1 cellular context compared by ENCODE assay signal in the genomic region with DNA sequence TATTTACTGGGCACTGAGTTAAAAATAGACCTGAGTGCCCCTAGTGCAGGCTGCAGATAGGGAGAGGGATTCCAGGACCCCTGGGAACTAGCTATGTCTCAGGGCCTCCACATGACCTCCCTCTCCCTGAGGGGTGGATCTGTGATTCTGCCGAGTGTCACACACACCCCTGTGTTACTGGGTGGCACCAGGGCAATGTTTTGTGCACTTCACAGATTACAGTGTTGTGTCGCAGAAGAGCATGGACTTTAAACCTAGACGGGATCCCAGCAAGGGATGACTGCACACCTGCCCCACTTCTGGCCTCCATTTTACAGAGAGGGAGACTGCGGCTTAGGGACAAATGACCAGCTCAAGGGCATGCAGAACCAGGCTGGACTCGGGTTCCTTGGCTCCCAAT.
A peak's percentile ranks its signal among the peaks of the same experiment; 100 is the strongest.
TF ChIP-seq lines count a peak whose summit lies in the region.

No MANE protein-coding gene starts in this region.

TF ChIP-seq in HepG2, 621 proteins besides CTCF, POLR2A, EP300 and RAD21 (continued from another document):
- no peak for TF ChIP-seq NFAT5 (CRISPR knock-in tag; IDR thresholded peaks at IDR 0.05)
- TF ChIP-seq BCL6 (CRISPR knock-in tag; IDR thresholded peaks at IDR 0.05), result peak; percentile 36; the same call in 1 of the 2 replicates
- TF ChIP-seq POGZ (CRISPR knock-in tag; IDR thresholded peaks at IDR 0.05), result no peak
- TF ChIP-seq, protein P1, sequence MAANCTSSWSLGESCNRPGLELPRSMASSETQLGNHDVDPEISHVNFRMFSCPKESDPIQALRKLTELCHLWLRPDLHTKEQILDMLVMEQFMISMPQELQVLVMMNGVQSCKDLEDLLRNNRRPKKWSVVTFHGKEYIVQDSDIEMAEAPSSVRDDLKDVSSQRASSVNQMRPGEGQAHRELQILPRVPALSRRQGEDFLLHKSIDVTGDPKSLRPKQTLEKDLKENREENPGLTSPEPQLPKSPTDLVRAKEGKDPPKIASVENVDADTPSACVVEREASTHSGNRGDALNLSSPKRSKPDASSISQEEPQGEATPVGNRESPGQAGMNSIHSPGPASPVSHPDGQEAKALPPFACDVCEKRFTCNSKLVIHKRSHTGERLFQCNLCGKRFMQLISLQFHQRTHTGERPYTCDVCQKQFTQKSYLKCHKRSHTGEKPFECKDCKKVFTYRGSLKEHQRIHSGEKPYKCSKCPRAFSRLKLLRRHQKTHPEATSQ (CRISPR knock-in tag; IDR thresholded peaks at IDR 0.05; ENCODE audit: borderline replicate concordance), result no peak
- TF ChIP-seq ARID2 (CRISPR knock-in tag; IDR thresholded peaks at IDR 0.05; ENCODE audit: borderline replicate concordance), result no peak
- no peak for TF ChIP-seq SOX13 (IDR thresholded peaks at IDR 0.05)
- peak in 1 of 2 experiments; percentile 12; a peak in 1 of 4 replicates for TF ChIP-seq SOX13 (CRISPR knock-in tag; conservative IDR thresholded peaks at IDR 0.05 in 1 of 2, IDR thresholded peaks at IDR 0.05 in 1 of 2)
- no peak for TF ChIP-seq TAF15 (IDR thresholded peaks at IDR 0.05; ENCODE audit: low read depth, low read length, poor library complexity, severe bottlenecking)
- peak; percentile 57; the same call in 1 of the 2 replicates for TF ChIP-seq NCOR1 (IDR thresholded peaks at IDR 0.05; ENCODE audit: borderline replicate concordance, low read length)
- TF ChIP-seq ZNF780A (CRISPR knock-in tag; IDR thresholded peaks at IDR 0.05), result no peak
- TF ChIP-seq U2AF1 (optimal IDR thresholded peaks at IDR 0.05; ENCODE audit: low read depth, low read length), result no peak
- no peak for TF ChIP-seq HNRNPL (IDR thresholded peaks at IDR 0.05; ENCODE audit: low read depth, low read length)
- no peak for TF ChIP-seq ZNF232 (CRISPR knock-in tag; IDR thresholded peaks at IDR 0.05; ENCODE audit: borderline replicate concordance)
- peak; percentile 45; the same call in 1 of the 2 replicates for TF ChIP-seq ZNF644 (CRISPR knock-in tag; IDR thresholded peaks at IDR 0.05; ENCODE audit: low read depth)
- TF ChIP-seq HDAC1 (CRISPR knock-in tag; IDR thresholded peaks at IDR 0.05), result peak; percentile 44; the same call in 1 of the 2 replicates
- TF ChIP-seq, protein P2, sequence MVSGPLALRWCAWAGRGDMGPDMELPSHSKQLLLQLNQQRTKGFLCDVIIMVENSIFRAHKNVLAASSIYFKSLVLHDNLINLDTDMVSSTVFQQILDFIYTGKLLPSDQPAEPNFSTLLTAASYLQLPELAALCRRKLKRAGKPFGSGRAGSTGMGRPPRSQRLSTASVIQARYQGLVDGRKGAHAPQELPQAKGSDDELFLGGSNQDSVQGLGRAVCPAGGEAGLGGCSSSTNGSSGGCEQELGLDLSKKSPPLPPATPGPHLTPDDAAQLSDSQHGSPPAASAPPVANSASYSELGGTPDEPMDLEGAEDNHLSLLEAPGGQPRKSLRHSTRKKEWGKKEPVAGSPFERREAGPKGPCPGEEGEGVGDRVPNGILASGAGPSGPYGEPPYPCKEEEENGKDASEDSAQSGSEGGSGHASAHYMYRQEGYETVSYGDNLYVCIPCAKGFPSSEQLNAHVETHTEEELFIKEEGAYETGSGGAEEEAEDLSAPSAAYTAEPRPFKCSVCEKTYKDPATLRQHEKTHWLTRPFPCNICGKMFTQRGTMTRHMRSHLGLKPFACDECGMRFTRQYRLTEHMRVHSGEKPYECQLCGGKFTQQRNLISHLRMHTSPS (CRISPR knock-in tag; IDR thresholded peaks at IDR 0.05; ENCODE audit: low read depth), result peak; percentile 30; the same call in 1 of the 2 replicates
- TF ChIP-seq, protein P3, sequence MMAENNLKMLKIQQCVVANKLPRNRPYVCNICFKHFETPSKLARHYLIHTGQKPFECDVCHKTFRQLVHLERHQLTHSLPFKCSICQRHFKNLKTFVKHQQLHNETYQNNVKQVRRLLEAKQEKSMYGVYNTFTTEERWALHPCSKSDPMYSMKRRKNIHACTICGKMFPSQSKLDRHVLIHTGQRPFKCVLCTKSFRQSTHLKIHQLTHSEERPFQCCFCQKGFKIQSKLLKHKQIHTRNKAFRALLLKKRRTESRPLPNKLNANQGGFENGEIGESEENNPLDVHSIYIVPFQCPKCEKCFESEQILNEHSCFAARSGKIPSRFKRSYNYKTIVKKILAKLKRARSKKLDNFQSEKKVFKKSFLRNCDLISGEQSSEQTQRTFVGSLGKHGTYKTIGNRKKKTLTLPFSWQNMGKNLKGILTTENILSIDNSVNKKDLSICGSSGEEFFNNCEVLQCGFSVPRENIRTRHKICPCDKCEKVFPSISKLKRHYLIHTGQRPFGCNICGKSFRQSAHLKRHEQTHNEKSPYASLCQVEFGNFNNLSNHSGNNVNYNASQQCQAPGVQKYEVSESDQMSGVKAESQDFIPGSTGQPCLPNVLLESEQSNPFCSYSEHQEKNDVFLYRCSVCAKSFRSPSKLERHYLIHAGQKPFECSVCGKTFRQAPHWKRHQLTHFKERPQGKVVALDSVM (CRISPR knock-in tag; IDR thresholded peaks at IDR 0.05), result peak; percentile 59
- TF ChIP-seq IKZF1 (IDR thresholded peaks at IDR 0.05), result no peak
- no peak for TF ChIP-seq NFE2L2 (IDR thresholded peaks at IDR 0.05; ENCODE audit: low read length)
- no peak for TF ChIP-seq ZNF530 (CRISPR knock-in tag; IDR thresholded peaks at IDR 0.05; ENCODE audit: low read depth)
- peak; percentile 48 for TF ChIP-seq RARA (CRISPR knock-in tag; IDR thresholded peaks at IDR 0.05)
- TF ChIP-seq ZSCAN25 (CRISPR knock-in tag; IDR thresholded peaks at IDR 0.05), result no peak
- no peak for TF ChIP-seq ZNF513 (CRISPR knock-in tag; conservative IDR thresholded peaks at IDR 0.05)
- TF ChIP-seq HMG20B (CRISPR knock-in tag; conservative IDR thresholded peaks at IDR 0.05), result no peak
- TF ChIP-seq HNF4A (CRISPR knock-in tag; IDR thresholded peaks at IDR 0.05), result peak; percentile 85
- TF ChIP-seq ZNF383 (CRISPR knock-in tag; IDR thresholded peaks at IDR 0.05; ENCODE audit: borderline replicate concordance), result peak; percentile 80; the same call in 1 of the 2 replicates
- TF ChIP-seq SNRNP70 (IDR thresholded peaks at IDR 0.05; ENCODE audit: low read depth, low read length), result no peak
- TF ChIP-seq, protein P4, sequence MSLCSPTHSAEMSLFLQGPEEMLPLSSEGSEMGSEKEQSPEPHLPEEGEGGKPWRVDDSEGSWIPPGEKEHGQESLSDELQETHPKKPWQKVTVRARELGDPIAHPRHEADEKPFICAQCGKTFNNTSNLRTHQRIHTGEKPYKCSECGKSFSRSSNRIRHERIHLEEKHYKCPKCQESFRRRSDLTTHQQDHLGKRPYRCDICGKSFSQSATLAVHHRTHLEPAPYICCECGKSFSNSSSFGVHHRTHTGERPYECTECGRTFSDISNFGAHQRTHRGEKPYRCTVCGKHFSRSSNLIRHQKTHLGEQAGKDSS (CRISPR knock-in tag; IDR thresholded peaks at IDR 0.05; ENCODE audit: borderline replicate concordance, low read depth), result peak; percentile 7; the same call in 1 of the 2 replicates
- TF ChIP-seq ZNF761 (CRISPR knock-in tag; conservative IDR thresholded peaks at IDR 0.05), result peak; percentile 35; the same call in 1 of the 2 replicates
- TF ChIP-seq ZNF720 (CRISPR knock-in tag; IDR thresholded peaks at IDR 0.05), result no peak
- no peak for TF ChIP-seq REL (CRISPR knock-in tag; conservative IDR thresholded peaks at IDR 0.05)
- TF ChIP-seq ZNF121 (CRISPR knock-in tag; IDR thresholded peaks at IDR 0.05), result no peak
- no peak for TF ChIP-seq THYN1 (CRISPR knock-in tag; IDR thresholded peaks at IDR 0.05; ENCODE audit: borderline replicate concordance, low read depth)
- no peak for TF ChIP-seq ZNF337 (CRISPR knock-in tag; IDR thresholded peaks at IDR 0.05; ENCODE audit: borderline replicate concordance, low read depth)
- TF ChIP-seq, protein P5, sequence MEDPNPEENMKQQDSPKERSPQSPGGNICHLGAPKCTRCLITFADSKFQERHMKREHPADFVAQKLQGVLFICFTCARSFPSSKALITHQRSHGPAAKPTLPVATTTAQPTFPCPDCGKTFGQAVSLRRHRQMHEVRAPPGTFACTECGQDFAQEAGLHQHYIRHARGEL (CRISPR knock-in tag; IDR thresholded peaks at IDR 0.05), result no peak
- TF ChIP-seq ZNF777 (CRISPR knock-in tag; IDR thresholded peaks at IDR 0.05), result peak; percentile 93
- TF ChIP-seq MZF1 (CRISPR knock-in tag; IDR thresholded peaks at IDR 0.05; ENCODE audit: borderline replicate concordance), result no peak
- no peak for TF ChIP-seq MAF1 (CRISPR knock-in tag; IDR thresholded peaks at IDR 0.05; ENCODE audit: borderline replicate concordance)
- no peak for TF ChIP-seq RNF2 (conservative IDR thresholded peaks at IDR 0.05; ENCODE audit: low read depth)
- TF ChIP-seq, protein P6, sequence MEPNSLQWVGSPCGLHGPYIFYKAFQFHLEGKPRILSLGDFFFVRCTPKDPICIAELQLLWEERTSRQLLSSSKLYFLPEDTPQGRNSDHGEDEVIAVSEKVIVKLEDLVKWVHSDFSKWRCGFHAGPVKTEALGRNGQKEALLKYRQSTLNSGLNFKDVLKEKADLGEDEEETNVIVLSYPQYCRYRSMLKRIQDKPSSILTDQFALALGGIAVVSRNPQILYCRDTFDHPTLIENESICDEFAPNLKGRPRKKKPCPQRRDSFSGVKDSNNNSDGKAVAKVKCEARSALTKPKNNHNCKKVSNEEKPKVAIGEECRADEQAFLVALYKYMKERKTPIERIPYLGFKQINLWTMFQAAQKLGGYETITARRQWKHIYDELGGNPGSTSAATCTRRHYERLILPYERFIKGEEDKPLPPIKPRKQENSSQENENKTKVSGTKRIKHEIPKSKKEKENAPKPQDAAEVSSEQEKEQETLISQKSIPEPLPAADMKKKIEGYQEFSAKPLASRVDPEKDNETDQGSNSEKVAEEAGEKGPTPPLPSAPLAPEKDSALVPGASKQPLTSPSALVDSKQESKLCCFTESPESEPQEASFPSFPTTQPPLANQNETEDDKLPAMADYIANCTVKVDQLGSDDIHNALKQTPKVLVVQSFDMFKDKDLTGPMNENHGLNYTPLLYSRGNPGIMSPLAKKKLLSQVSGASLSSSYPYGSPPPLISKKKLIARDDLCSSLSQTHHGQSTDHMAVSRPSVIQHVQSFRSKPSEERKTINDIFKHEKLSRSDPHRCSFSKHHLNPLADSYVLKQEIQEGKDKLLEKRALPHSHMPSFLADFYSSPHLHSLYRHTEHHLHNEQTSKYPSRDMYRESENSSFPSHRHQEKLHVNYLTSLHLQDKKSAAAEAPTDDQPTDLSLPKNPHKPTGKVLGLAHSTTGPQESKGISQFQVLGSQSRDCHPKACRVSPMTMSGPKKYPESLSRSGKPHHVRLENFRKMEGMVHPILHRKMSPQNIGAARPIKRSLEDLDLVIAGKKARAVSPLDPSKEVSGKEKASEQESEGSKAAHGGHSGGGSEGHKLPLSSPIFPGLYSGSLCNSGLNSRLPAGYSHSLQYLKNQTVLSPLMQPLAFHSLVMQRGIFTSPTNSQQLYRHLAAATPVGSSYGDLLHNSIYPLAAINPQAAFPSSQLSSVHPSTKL (CRISPR knock-in tag; IDR thresholded peaks at IDR 0.05), result 0 out of 2 replicates have a peak, but pooled peaks have one; percentile 9
